Comparison of ENCODE assay signal across 12 cellular contexts in genomic region chr12:15580431-15580830, GRCh38.
DNase-seq lines count a peak whose midpoint lies in the region; ATAC-seq, FAIRE-seq and TF ChIP-seq lines count a peak whose summit lies in the region.
"Had no signal": no experiment of that assay in that cellular context is flagged by ENCODE, and none has a peak within 500 bp of the region (broad histone marks: within the 10 kb centered on the region; RNA-seq: fewer than 3 reads in every experiment).

No MANE protein-coding gene starts in this region.

- no peak overlapping the region for H3K27ac Mint-ChIP-seq in activated T-cell treated with anti-CD3 and anti-CD28 coated beads, Interleukin-2, amount 50 U/mL, for 24 hours
- H3K27ac Mint-ChIP-seq in activated CD4-positive, alpha-beta memory T cell treated with anti-CD3 and anti-CD28 coated beads for 36 hours, result no peak overlapping the region

- no peak overlapping the region for H3K27ac ChIP-seq in pancreas
- H3K27ac ChIP-seq: parathyroid adenoma had no signal

- DNase-seq in activated T-cell treated with anti-CD3 and anti-CD28 coated beads, Interleukin-2, amount 50 U/mL, for 4 hours, result peak; percentile 7
- no peak for DNase-seq in activated T-cell treated with anti-CD3 and anti-CD28 coated beads, Interleukin-2, amount 50 U/mL, for 24 hours
- peak; percentile 46 for DNase-seq in activated CD4-positive, alpha-beta memory T cell treated with anti-CD3 and anti-CD28 coated beads for 36 hours
- DNase-seq in pancreas (no peak), NCI-H1048 (lab: John Stamatoyannopoulos, UW) (no peak), middle frontal gyrus (ENCODE audit: extremely low spot score, low spot score) (no peak), GM19240 (ENCODE audit: insufficient read length, low spot score) (no peak)
- DNase-seq: DMS79 treated with DMSO at 0.1 percent for 48 hours, NCI-H2029 treated with DMSO at 0.1 percent for 48 hours, PC-3 had no signal

- H3K79me2 ChIP-seq in Loucy (ENCODE audit: insufficient read depth, low read length), result no peaks in the 10 kb centered on the region
- H3K79me2 ChIP-seq: parathyroid adenoma had no signal

- no peaks in the 10 kb centered on the region for H4K20me1 ChIP-seq in Loucy (ENCODE audit: insufficient read depth, low read length, poor library complexity, severe bottlenecking)

- peaks cover 3% of the 10 kb centered on the region for H3K9me3 Mint-ChIP-seq in activated T-cell treated with anti-CD3 and anti-CD28 coated beads, Interleukin-2, amount 50 U/mL, for 4 hours
- no peaks in the 10 kb centered on the region for H3K9me3 Mint-ChIP-seq in activated T-cell treated with anti-CD3 and anti-CD28 coated beads, Interleukin-2, amount 50 U/mL, for 24 hours
- no peaks in the 10 kb centered on the region for H3K9me3 Mint-ChIP-seq in activated CD4-positive, alpha-beta memory T cell treated with anti-CD3 and anti-CD28 coated beads for 36 hours

- CTCF ChIA-PET in activated CD4-positive, alpha-beta memory T cell treated with anti-CD3 and anti-CD28 coated beads for 36 hours (lab: Charles Lee), result interaction anchor here (0.6 to 11.2 kb wide), 3 partner anchors 35 to 276 kb away, joined by 3 to 478 read pairs (median 3); no protein-coding TSS in a partner anchor

- H3K4me3 Mint-ChIP-seq in activated T-cell treated with anti-CD3 and anti-CD28 coated beads, Interleukin-2, amount 50 U/mL, for 4 hours, result no peak overlapping the region
- H3K4me3 Mint-ChIP-seq in activated T-cell treated with anti-CD3 and anti-CD28 coated beads, Interleukin-2, amount 50 U/mL, for 24 hours, result no peak overlapping the region
- no peak overlapping the region for H3K4me3 Mint-ChIP-seq in activated CD4-positive, alpha-beta memory T cell treated with anti-CD3 and anti-CD28 coated beads for 36 hours

- H3K4me3 ChIP-seq in Loucy (ENCODE audit: low read length, poor library complexity, severe bottlenecking) (no peak overlapping the region), pancreas (no peak overlapping the region)

- peaks cover 15% of the 10 kb centered on the region for H3K4me1 Mint-ChIP-seq in activated T-cell treated with anti-CD3 and anti-CD28 coated beads, Interleukin-2, amount 50 U/mL, for 4 hours (ENCODE audit: low read depth)
- peaks cover 22% of the 10 kb centered on the region for H3K4me1 Mint-ChIP-seq in activated T-cell treated with anti-CD3 and anti-CD28 coated beads, Interleukin-2, amount 50 U/mL, for 24 hours (ENCODE audit: low read depth)
- H3K4me1 Mint-ChIP-seq in activated CD4-positive, alpha-beta memory T cell treated with anti-CD3 and anti-CD28 coated beads for 36 hours (ENCODE audit: low read depth), result peaks cover 15% of the 10 kb centered on the region

- no peaks in the 10 kb centered on the region for H3K27me3 ChIP-seq in Loucy (ENCODE audit: insufficient read depth, low read length, poor library complexity, severe bottlenecking)
- no peaks in the 10 kb centered on the region for H3K27me3 ChIP-seq in pancreas

- WGBS in pancreas, 2 donors, result 30 to 51% methylated on average over 1 of the region's 1 CpG

- no peaks in the 10 kb centered on the region for H3K9me3 ChIP-seq in Loucy (ENCODE audit: insufficient read depth, low read depth, low read length)
- H3K9me3 ChIP-seq in pancreas, result no peaks in the 10 kb centered on the region

- no peaks in the 10 kb centered on the region for H3K27me3 Mint-ChIP-seq in activated T-cell treated with anti-CD3 and anti-CD28 coated beads, Interleukin-2, amount 50 U/mL, for 4 hours (ENCODE audit: low read depth)
- no peaks in the 10 kb centered on the region for H3K27me3 Mint-ChIP-seq in activated T-cell treated with anti-CD3 and anti-CD28 coated beads, Interleukin-2, amount 50 U/mL, for 24 hours
- no peaks in the 10 kb centered on the region for H3K27me3 Mint-ChIP-seq in activated CD4-positive, alpha-beta memory T cell treated with anti-CD3 and anti-CD28 coated beads for 36 hours

- no peaks in the 10 kb centered on the region for H3K9me2 ChIP-seq in Loucy (replicated peaks; ENCODE audit: low read depth, low read length)

- POLR2A ChIA-PET in activated CD4-positive, alpha-beta memory T cell treated with anti-CD3 and anti-CD28 coated beads for 36 hours (lab: Charles Lee), result interaction anchor here (1.5 kb wide), 1 partner anchor 11 kb away, joined by 3 read pairs; no protein-coding TSS in a partner anchor

- H3K36me3 Mint-ChIP-seq in activated T-cell treated with anti-CD3 and anti-CD28 coated beads, Interleukin-2, amount 50 U/mL, for 4 hours (ENCODE audit: insufficient read depth), result peaks cover 15% of the 10 kb centered on the region
- no peaks in the 10 kb centered on the region for H3K36me3 Mint-ChIP-seq in activated T-cell treated with anti-CD3 and anti-CD28 coated beads, Interleukin-2, amount 50 U/mL, for 24 hours (ENCODE audit: low read depth)
- H3K36me3 Mint-ChIP-seq in activated CD4-positive, alpha-beta memory T cell treated with anti-CD3 and anti-CD28 coated beads for 36 hours, result peaks cover 3% of the 10 kb centered on the region

- peak; percentile 23; the same call in 1 of the 2 replicates for TF ChIP-seq CTCF in Loucy (conservative IDR thresholded peaks at IDR 0.05; ENCODE audit: low read length)
- TF ChIP-seq CTCF in pancreas (IDR thresholded peaks at IDR 0.05), result no peak

- no peak overlapping the region for H2AFZ ChIP-seq in Loucy (ENCODE audit: low read length)
- H2AFZ ChIP-seq: parathyroid adenoma had no signal

- ATAC-seq in activated T-cell treated with anti-CD3 and anti-CD28 coated beads, Interleukin-2, amount 50 U/mL, for 4 hours, result no peak
- ATAC-seq in pancreas, result no peak
- ATAC-seq: PC-3 had no signal

- H3K4me1 ChIP-seq in Loucy (ENCODE audit: insufficient read depth, low read length, poor library complexity, severe bottlenecking) (no peaks in the 10 kb centered on the region), pancreas (no peaks in the 10 kb centered on the region)
- H3K4me1 ChIP-seq: parathyroid adenoma had no signal

- H3F3A ChIP-seq in Loucy (ENCODE audit: low read depth), result no peaks in the 10 kb centered on the region

- no peak overlapping the region for H3K9ac ChIP-seq in Loucy (ENCODE audit: low read depth, low read length, poor library complexity, severe bottlenecking)
- H3K9ac ChIP-seq: parathyroid adenoma had no signal

- no peak overlapping the region for H3K4me2 ChIP-seq in Loucy (ENCODE audit: low read depth, low read length, poor library complexity, severe bottlenecking)

- peak; percentile 75 for FAIRE-seq in pancreas (lab: Jason Lieb, UNC)

- intact Hi-C loops in activated CD4-positive, alpha-beta memory T cell treated with anti-CD3 and anti-CD28 coated beads for 36 hours (cut with micrococcal nuclease), result loop anchor here (1.0 to 5.0 kb wide), 2 partner anchors 48 to 353 kb away; no protein-coding TSS in a partner anchor
- intact Hi-C loops in pancreas (cut with DNase I), result loop anchor here in 1 of 3 donors (10.0 kb wide), 1 partner anchor 306 kb away; no protein-coding TSS in a partner anchor

- H3K36me3 ChIP-seq in Loucy (ENCODE audit: insufficient read depth, low read length) (no peaks in the 10 kb centered on the region), pancreas (no peaks in the 10 kb centered on the region)

Comparison
In these comparisons a context has a peak if more than half of its experiments do, and no peak if none do; other contexts are left out.
1. DNase-seq: peak in activated T-cell treated with anti-CD3 and anti-CD28 coated beads, Interleukin-2, amount 50 U/mL, for 4 hours (single experiment) and activated CD4-positive, alpha-beta memory T cell treated with anti-CD3 and anti-CD28 coated beads for 36 hours (single experiment); none in activated T-cell treated with anti-CD3 and anti-CD28 coated beads, Interleukin-2, amount 50 U/mL, for 24 hours (single experiment), pancreas (0 of 6), NCI-H1048 (single experiment), middle frontal gyrus (single experiment) and GM19240 (single experiment).